In the genomic region with DNA sequence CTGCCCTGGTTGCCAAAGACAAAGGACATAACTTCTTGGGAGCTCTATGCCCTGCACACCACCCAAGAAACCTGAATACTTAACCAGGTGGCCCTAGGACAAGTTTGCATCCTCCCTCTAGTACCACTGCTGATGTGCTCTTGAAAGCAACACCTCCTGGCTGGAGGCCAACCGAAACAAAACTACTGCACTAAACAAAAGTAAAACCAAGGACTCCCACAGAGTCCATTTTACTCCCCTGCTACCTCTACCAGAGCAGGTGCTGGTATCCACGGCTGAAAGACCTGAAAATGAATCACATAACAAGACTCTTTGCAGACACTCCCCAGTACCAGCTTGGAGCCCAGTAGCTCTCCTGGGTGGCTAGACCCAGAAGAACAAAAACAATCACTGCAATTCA, we compare ENCODE assay signal across 25 cellular contexts.
DNase-seq lines count a peak whose midpoint lies in the region; ATAC-seq, FAIRE-seq and TF ChIP-seq lines count a peak whose summit lies in the region.
"Had no signal": no experiment of that assay in that cellular context is flagged by ENCODE, and none has a peak within 500 bp of the region (broad histone marks: within the 10 kb centered on the region; RNA-seq: fewer than 3 reads in every experiment).

No MANE protein-coding gene starts in this region.

- no peaks in the 10 kb centered on the region for H3K9me3 ChIP-seq in MM.1S (replicated peaks; ENCODE audit: insufficient read depth, low read length)
- H3K9me3 ChIP-seq: BLaER1, SJCRH30 had no signal

- no peaks in the 10 kb centered on the region for H4K20me1 ChIP-seq in MM.1S (ENCODE audit: insufficient read depth, low read length)
- H4K20me1 ChIP-seq: BLaER1 had no signal

- no peaks in the 10 kb centered on the region for H3K27me3 ChIP-seq in MM.1S (replicated peaks; ENCODE audit: insufficient read depth, low read length)
- H3K27me3 ChIP-seq in bronchial epithelial cell (ENCODE audit: control insufficient read depth, insufficient read depth, low read length), result no peaks in the 10 kb centered on the region
- H3K27me3 ChIP-seq: BLaER1, SJCRH30 had no signal

- no peak overlapping the region for H3K9ac ChIP-seq in MM.1S (ENCODE audit: low read length)
- H3K9ac ChIP-seq: BLaER1 had no signal

- H3K79me2 ChIP-seq in MM.1S (ENCODE audit: low read length), result no peaks in the 10 kb centered on the region

- peaks cover 3% of the 10 kb centered on the region; the same call in 1 of the 2 replicates for H3F3A ChIP-seq in MM.1S (ENCODE audit: insufficient read depth, low read length)

- H3K36me3 ChIP-seq in MM.1S (replicated peaks; ENCODE audit: insufficient read depth, low read length), result no peaks in the 10 kb centered on the region
- no peaks in the 10 kb centered on the region for H3K36me3 ChIP-seq in bronchial epithelial cell (ENCODE audit: control insufficient read depth, insufficient read depth, low read length)
- H3K36me3 ChIP-seq: BLaER1, SJCRH30 had no signal

- H3K27ac ChIP-seq in MM.1S (ENCODE audit: low read length), result no peak overlapping the region
- H3K27ac ChIP-seq: BLaER1, SJCRH30 had no signal

- peak overlapping the region; percentile 53; the same call in 1 of the 2 replicates for H3K4me2 ChIP-seq in MM.1S (ENCODE audit: low read depth, low read length)
- H3K4me2 ChIP-seq: BLaER1 had no signal

- H3K4me3 ChIP-seq in MM.1S (ENCODE audit: low read length) (no peak overlapping the region), bronchial epithelial cell (ENCODE audit: low read depth, low read length) (no peak overlapping the region)
- H3K4me3 ChIP-seq: BLaER1, SJCRH30 had no signal

- peak; percentile 83 for FAIRE-seq in bronchial epithelial cell (lab: Jason Lieb, UNC)
- FAIRE-seq: A204.1, D721Med, G401.6, GM12891, RCC 7860 had no signal

- H3K9me2 ChIP-seq in MM.1S (replicated peaks; ENCODE audit: insufficient read depth, low read length), result no peaks in the 10 kb centered on the region

- ATAC-seq in HG02798 (IDR thresholded peaks at IDR 0.05; ENCODE audit: poor library complexity, unreplicated experiment), result no peak
- ATAC-seq: SK-N-SH treated with all-trans-retinoic acid at 6 μM for 48 hours, T-helper 17 cell had no signal

- H2AFZ ChIP-seq in MM.1S (ENCODE audit: low read length), result peak overlapping the region; percentile 74

- no peak for TF ChIP-seq CTCF in MM.1S (IDR thresholded peaks at IDR 0.05; ENCODE audit: low read length)
- no peak for TF ChIP-seq CTCF in bronchial epithelial cell (IDR thresholded peaks at IDR 0.05; ENCODE audit: insufficient read depth, low read length, severe bottlenecking)

- H3K4me1 ChIP-seq in MM.1S (ENCODE audit: low read length), result peaks cover 6% of the 10 kb centered on the region; the same call in 1 of the 2 replicates
- H3K4me1 ChIP-seq: BLaER1, SJCRH30 had no signal

- DNase-seq in NCI-H2081 (lab: John Stamatoyannopoulos, UW) (peak; percentile 4 to 53), NCI-H2081 treated with DMSO at 0.1 percent for 48 hours (lab: John Stamatoyannopoulos, UW) (no peak), MM.1S (peak; percentile 95), NCI-H69 (lab: John Stamatoyannopoulos, UW) (peak; percentile 79), bronchial epithelial cell (ENCODE audit: low read depth) (no peak), HT-29 (ENCODE audit: low spot score) (no peak)
- DNase-seq: CD4-positive, CD25-positive, alpha-beta regulatory T cell; GOT3; HCEC 1CT; NCI-H1092 treated with DMSO at 0.1 percent for 48 hours; NCI-H1694 treated with DMSO at 0.1 percent for 48 hours; NCI-H2171; NCI-H345; NCI-H524 treated with DMSO at 0.1 percent for 48 hours; SJCRH30; T-helper 17 cell; T1000 had no signal

Comparison
In these comparisons a context has a peak if more than half of its experiments do, and no peak if none do; other contexts are left out.
1. DNase-seq: peak in NCI-H2081 (2 of 2), MM.1S (single experiment) and NCI-H69 (single experiment); none in NCI-H2081 treated with DMSO at 0.1 percent for 48 hours (single experiment), bronchial epithelial cell (single experiment) and HT-29 (single experiment).